2 cellular contexts compared by ENCODE assay signal in genomic region chr1:204429746-204430145, GRCh38.
TF ChIP-seq lines count a peak whose summit lies in the region.

No MANE protein-coding gene starts in this region.

TF ChIP-seq in GM23338, 12 proteins besides CTCF, POLR2A, EP300 and RAD21:
- TF ChIP-seq EZH2phosphoT487 (IDR thresholded peaks at IDR 0.05; ENCODE audit: unreplicated experiment) (no peak), REST (IDR thresholded peaks at IDR 0.05; ENCODE audit: unreplicated experiment) (no peak), POLR2AphosphoS5 (IDR thresholded peaks at IDR 0.05; ENCODE audit: low read depth) (no peak), NANOG (IDR thresholded peaks at IDR 0.05; ENCODE audit: borderline replicate concordance) (no peak), JUNB (IDR thresholded peaks at IDR 0.05; ENCODE audit: unreplicated experiment) (no peak), EZH2 (IDR thresholded peaks at IDR 0.05; ENCODE audit: low read depth, unreplicated experiment) (no peak), ZNF331 (CRISPR knock-in tag; IDR thresholded peaks at IDR 0.05; ENCODE audit: low read depth) (no peak), ZNF114 (CRISPR knock-in tag; IDR thresholded peaks at IDR 0.05) (no peak), CREB1 (CRISPR knock-in tag; IDR thresholded peaks at IDR 0.05; ENCODE audit: low read depth) (no peak)
- TF ChIP-seq, protein P1, sequence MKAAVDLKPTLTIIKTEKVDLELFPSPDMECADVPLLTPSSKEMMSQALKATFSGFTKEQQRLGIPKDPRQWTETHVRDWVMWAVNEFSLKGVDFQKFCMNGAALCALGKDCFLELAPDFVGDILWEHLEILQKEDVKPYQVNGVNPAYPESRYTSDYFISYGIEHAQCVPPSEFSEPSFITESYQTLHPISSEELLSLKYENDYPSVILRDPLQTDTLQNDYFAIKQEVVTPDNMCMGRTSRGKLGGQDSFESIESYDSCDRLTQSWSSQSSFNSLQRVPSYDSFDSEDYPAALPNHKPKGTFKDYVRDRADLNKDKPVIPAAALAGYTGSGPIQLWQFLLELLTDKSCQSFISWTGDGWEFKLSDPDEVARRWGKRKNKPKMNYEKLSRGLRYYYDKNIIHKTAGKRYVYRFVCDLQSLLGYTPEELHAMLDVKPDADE (IDR thresholded peaks at IDR 0.05), result no peak
- TF ChIP-seq, protein P2, sequence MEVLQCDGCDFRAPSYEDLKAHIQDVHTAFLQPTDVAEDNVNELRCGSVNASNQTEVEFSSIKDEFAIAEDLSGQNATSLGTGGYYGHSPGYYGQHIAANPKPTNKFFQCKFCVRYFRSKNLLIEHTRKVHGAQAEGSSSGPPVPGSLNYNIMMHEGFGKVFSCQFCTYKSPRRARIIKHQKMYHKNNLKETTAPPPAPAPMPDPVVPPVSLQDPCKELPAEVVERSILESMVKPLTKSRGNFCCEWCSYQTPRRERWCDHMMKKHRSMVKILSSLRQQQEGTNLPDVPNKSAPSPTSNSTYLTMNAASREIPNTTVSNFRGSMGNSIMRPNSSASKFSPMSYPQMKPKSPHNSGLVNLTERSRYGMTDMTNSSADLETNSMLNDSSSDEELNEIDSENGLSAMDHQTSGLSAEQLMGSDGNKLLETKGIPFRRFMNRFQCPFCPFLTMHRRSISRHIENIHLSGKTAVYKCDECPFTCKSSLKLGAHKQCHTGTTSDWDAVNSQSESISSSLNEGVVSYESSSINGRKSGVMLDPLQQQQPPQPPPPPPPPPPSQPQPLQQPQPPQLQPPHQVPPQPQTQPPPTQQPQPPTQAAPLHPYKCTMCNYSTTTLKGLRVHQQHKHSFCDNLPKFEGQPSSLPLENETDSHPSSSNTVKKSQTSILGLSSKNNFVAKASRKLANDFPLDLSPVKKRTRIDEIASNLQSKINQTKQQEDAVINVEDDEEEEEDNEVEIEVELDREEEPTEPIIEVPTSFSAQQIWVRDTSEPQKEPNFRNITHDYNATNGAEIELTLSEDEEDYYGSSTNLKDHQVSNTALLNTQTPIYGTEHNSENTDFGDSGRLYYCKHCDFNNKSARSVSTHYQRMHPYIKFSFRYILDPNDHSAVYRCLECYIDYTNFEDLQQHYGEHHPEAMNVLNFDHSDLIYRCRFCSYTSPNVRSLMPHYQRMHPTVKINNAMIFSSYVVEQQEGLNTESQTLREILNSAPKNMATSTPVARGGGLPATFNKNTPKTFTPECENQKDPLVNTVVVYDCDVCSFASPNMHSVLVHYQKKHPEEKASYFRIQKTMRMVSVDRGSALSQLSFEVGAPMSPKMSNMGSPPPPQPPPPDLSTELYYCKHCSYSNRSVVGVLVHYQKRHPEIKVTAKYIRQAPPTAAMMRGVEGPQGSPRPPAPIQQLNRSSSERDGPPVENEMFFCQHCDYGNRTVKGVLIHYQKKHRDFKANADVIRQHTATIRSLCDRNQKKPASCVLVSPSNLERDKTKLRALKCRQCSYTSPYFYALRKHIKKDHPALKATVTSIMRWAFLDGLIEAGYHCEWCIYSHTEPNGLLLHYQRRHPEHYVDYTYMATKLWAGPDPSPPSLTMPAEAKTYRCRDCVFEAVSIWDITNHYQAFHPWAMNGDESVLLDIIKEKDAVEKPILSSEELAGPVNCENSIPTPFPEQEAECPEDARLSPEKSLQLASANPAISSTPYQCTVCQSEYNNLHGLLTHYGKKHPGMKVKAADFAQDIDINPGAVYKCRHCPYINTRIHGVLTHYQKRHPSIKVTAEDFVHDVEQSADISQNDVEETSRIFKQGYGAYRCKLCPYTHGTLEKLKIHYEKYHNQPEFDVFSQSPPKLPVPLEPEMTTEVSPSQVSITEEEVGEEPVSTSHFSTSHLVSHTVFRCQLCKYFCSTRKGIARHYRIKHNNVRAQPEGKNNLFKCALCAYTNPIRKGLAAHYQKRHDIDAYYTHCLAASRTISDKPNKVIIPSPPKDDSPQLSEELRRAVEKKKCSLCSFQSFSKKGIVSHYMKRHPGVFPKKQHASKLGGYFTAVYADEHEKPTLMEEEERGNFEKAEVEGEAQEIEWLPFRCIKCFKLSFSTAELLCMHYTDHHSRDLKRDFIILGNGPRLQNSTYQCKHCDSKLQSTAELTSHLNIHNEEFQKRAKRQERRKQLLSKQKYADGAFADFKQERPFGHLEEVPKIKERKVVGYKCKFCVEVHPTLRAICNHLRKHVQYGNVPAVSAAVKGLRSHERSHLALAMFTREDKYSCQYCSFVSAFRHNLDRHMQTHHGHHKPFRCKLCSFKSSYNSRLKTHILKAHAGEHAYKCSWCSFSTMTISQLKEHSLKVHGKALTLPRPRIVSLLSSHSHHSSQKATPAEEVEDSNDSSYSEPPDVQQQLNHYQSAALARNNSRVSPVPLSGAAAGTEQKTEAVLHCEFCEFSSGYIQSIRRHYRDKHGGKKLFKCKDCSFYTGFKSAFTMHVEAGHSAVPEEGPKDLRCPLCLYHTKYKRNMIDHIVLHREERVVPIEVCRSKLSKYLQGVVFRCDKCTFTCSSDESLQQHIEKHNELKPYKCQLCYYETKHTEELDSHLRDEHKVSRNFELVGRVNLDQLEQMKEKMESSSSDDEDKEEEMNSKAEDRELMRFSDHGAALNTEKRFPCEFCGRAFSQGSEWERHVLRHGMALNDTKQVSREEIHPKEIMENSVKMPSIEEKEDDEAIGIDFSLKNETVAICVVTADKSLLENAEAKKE (CRISPR knock-in tag; IDR thresholded peaks at IDR 0.05), result no peak

TF ChIP-seq in IMR-90, 13 proteins besides CTCF, POLR2A, EP300 and RAD21:
- TF ChIP-seq RFX5 (IDR thresholded peaks at IDR 0.05; ENCODE audit: low read depth, low read length) (no peak), RCOR1 (IDR thresholded peaks at IDR 0.05; ENCODE audit: insufficient replicate concordance, low read length) (no peak), NFE2L2 (IDR thresholded peaks at IDR 0.05; ENCODE audit: low read depth, low read length) (no peak), USF2 (IDR thresholded peaks at IDR 0.05; ENCODE audit: low read depth, low read length) (no peak), SMC3 (IDR thresholded peaks at IDR 0.05; ENCODE audit: low read depth, low read length) (no peak), MAFK (IDR thresholded peaks at IDR 0.05; ENCODE audit: low read depth, low read length) (no peak), FOS (IDR thresholded peaks at IDR 0.05; ENCODE audit: low read depth, low read length) (no peak), BHLHE40 (IDR thresholded peaks at IDR 0.05; ENCODE audit: low read depth, low read length) (no peak), MXI1 (IDR thresholded peaks at IDR 0.05; ENCODE audit: borderline replicate concordance, low read depth, low read length) (no peak), MAZ (IDR thresholded peaks at IDR 0.05; ENCODE audit: borderline replicate concordance, low read depth, low read length) (no peak), CHD1 (IDR thresholded peaks at IDR 0.05; ENCODE audit: low read depth, low read length) (no peak), ELK1 (IDR thresholded peaks at IDR 0.05; ENCODE audit: borderline replicate concordance, low read depth, low read length) (no peak), CEBPB (IDR thresholded peaks at IDR 0.05; ENCODE audit: low read depth, low read length) (no peak)
